Comparison of ENCODE assay signal across 8 cellular contexts in genomic region chr15:90660195-90660995, GRCh38. TPM values are rescaled to one million over a fixed set of nuclear protein-coding genes. Genes with fewer than 3 reads are reported as not detected.
DNase-seq lines count a peak whose midpoint lies in the region; ATAC-seq and TF ChIP-seq lines count a peak whose summit lies in the region.

No MANE protein-coding gene starts in this region.

- H3K36me3 Mint-ChIP-seq in HFFc6 (ENCODE audit: low read depth) = peaks cover 9% of the 10 kb centered on the region
- peaks cover 37% of the 10 kb centered on the region for H3K36me3 Mint-ChIP-seq in activated CD4-positive, alpha-beta memory T cell treated with anti-CD3 and anti-CD28 coated beads, Interleukin-2, amount 10 ng/mL, durations not matched to agents 7 days and 5 days (ENCODE audit: low read depth)
- peaks cover 30% of the 10 kb centered on the region for H3K36me3 Mint-ChIP-seq in effector memory CD8-positive, alpha-beta T cell (ENCODE audit: insufficient read depth)

- no peak overlapping the region for H3K9ac ChIP-seq in neuronal stem cell (ENCODE audit: low read depth, low read length, poor library complexity)

- H3K4me1 Mint-ChIP-seq in HFFc6 (ENCODE audit: low read depth) = peaks cover 42% of the 10 kb centered on the region
- peaks cover 84% of the 10 kb centered on the region for H3K4me1 Mint-ChIP-seq in activated CD4-positive, alpha-beta memory T cell treated with anti-CD3 and anti-CD28 coated beads, Interleukin-2, amount 10 ng/mL, durations not matched to agents 7 days and 5 days
- peaks cover 54 to 61% of the 10 kb centered on the region in 2 donors for H3K4me1 Mint-ChIP-seq in effector memory CD8-positive, alpha-beta T cell (ENCODE audit: low read depth in 2 of 2)

- H3K79me1 ChIP-seq in neuronal stem cell (ENCODE audit: low read depth, low read length) = no peaks in the 10 kb centered on the region

- TF ChIP-seq CTCF in GM12875 (IDR thresholded peaks at IDR 0.05; ENCODE audit: borderline replicate concordance, insufficient read depth, low read depth, low read length) = no peak
- no peak for TF ChIP-seq CTCF in HFFc6 (IDR thresholded peaks at IDR 0.05)
- TF ChIP-seq CTCF in thoracic aorta (IDR thresholded peaks at IDR 0.05) = no peak

- no peak overlapping the region for H2BK12ac ChIP-seq in neuronal stem cell (ENCODE audit: low read length)

- peak overlapping the region; percentile 76 for H3K4me3 Mint-ChIP-seq in HFFc6
- peak overlapping the region; percentile 67 for H3K4me3 Mint-ChIP-seq in activated CD4-positive, alpha-beta memory T cell treated with anti-CD3 and anti-CD28 coated beads, Interleukin-2, amount 10 ng/mL, durations not matched to agents 7 days and 5 days
- H3K4me3 Mint-ChIP-seq in effector memory CD8-positive, alpha-beta T cell = peak overlapping the region; percentile 73

- no CpG with 5 or more reads among the region's 12 CpGs for WGBS in neuronal stem cell (ENCODE audit: extremely low coverage in 2 of 2, insufficient read length in 2 of 2, insufficient replicate concordance in 1 of 2), 2 donors

- H3K27me3 ChIP-seq in neuronal stem cell (ENCODE audit: control insufficient read depth in 3 of 3, insufficient read depth in 3 of 3, low read depth in 1 of 3, low read length in 3 of 3) (no peaks in the 10 kb centered on the region), thoracic aorta (replicated peaks; ENCODE audit: insufficient read depth) (no peaks in the 10 kb centered on the region)

- POLR2A ChIA-PET in activated CD4-positive, alpha-beta memory T cell treated with anti-CD3 and anti-CD28 coated beads, Interleukin-2, amount 10 ng/mL, durations not matched to agents 7 days and 5 days (lab: Charles Lee) = interaction anchor here (0.9 to 4.0 kb wide), 14 partner anchors 9 to 213 kb away, joined by 3 to 26 read pairs (median 4); partner anchors contain the start of gene BLM

- no peak overlapping the region for H3K4ac ChIP-seq in neuronal stem cell (ENCODE audit: low read length)

- peaks cover 11% of the 10 kb centered on the region for H3K27me3 Mint-ChIP-seq in HFFc6 (ENCODE audit: insufficient read depth)
- peaks cover 29% of the 10 kb centered on the region for H3K27me3 Mint-ChIP-seq in activated CD4-positive, alpha-beta memory T cell treated with anti-CD3 and anti-CD28 coated beads, Interleukin-2, amount 10 ng/mL, durations not matched to agents 7 days and 5 days
- H3K27me3 Mint-ChIP-seq in effector memory CD8-positive, alpha-beta T cell = peaks cover 44 to 62% of the 10 kb centered on the region in 2 donors

- H3K9me3 ChIP-seq in neuronal stem cell (replicated peaks in 1 of 2; ENCODE audit: control insufficient read depth in 2 of 2, insufficient read depth in 1 of 2, low read depth in 1 of 2, low read length in 2 of 2) (no peaks in the 10 kb centered on the region), thoracic aorta (no peaks in the 10 kb centered on the region)

- H4K8ac ChIP-seq in neuronal stem cell (ENCODE audit: low read depth, low read length) = no peak overlapping the region

- H3K4me1 ChIP-seq in neuronal stem cell (ENCODE audit: control insufficient read depth in 2 of 2, insufficient read depth in 1 of 2, low read depth in 1 of 2, low read length in 2 of 2) (peaks cover 0 to 4% of the 10 kb centered on the region in 2 donors), thoracic aorta (ENCODE audit: control insufficient read depth in 1 of 2, low read depth in 2 of 2) (peaks cover 3 to 20% of the 10 kb centered on the region in 2 donors)

- DNase-seq in HFFc6 (peak; percentile 92), NAMALWA (ENCODE audit: low spot score) (peak; percentile 57), neuronal stem cell (ENCODE audit: low spot score) (no peak), thoracic aorta (ENCODE audit: low spot score) (peak; percentile 65), NCI-H345 treated with DMSO at 0.1 percent for 48 hours (lab: John Stamatoyannopoulos, UW; ENCODE audit: unreplicated experiment) (no peak)
- DNase-seq in activated CD4-positive, alpha-beta memory T cell treated with anti-CD3 and anti-CD28 coated beads, Interleukin-2, amount 10 ng/mL, durations not matched to agents 7 days and 5 days = peak; percentile 85
- DNase-seq in effector memory CD8-positive, alpha-beta T cell = peak; percentile 44 to 48 (median 44)

- H3K14ac ChIP-seq in neuronal stem cell (ENCODE audit: low read length) = no peak overlapping the region

- no peak overlapping the region for H4K91ac ChIP-seq in neuronal stem cell (ENCODE audit: low read depth, low read length, poor library complexity)

- no peak overlapping the region for H3K4me2 ChIP-seq in neuronal stem cell (ENCODE audit: insufficient read depth, low read length, poor library complexity, severe bottlenecking)

- no peak overlapping the region for H2BK120ac ChIP-seq in neuronal stem cell (ENCODE audit: low read depth, low read length)

- H3K23ac ChIP-seq in neuronal stem cell (ENCODE audit: low read depth, low read length, poor library complexity) = no peak overlapping the region

- H3K36me3 ChIP-seq in neuronal stem cell (replicated peaks in 1 of 2; ENCODE audit: control insufficient read depth in 2 of 2, insufficient read depth in 2 of 2, low read length in 2 of 2) (no peaks in the 10 kb centered on the region), thoracic aorta (no peaks in the 10 kb centered on the region)

- no peak overlapping the region for H2BK15ac ChIP-seq in neuronal stem cell (ENCODE audit: low read length)

- no peak overlapping the region for H3K18ac ChIP-seq in neuronal stem cell (ENCODE audit: low read length)

- CTCF ChIA-PET in activated CD4-positive, alpha-beta memory T cell treated with anti-CD3 and anti-CD28 coated beads, Interleukin-2, amount 10 ng/mL, durations not matched to agents 7 days and 5 days (lab: Charles Lee) = interaction anchor here (0.5 to 3.2 kb wide), 5 partner anchors 10 to 273 kb away, joined by 3 to 19 read pairs (median 5); no protein-coding TSS in a partner anchor

- ATAC-seq in effector memory CD8-positive, alpha-beta T cell (replicated peaks) = peak; percentile 72
- no peak for ATAC-seq in thoracic aorta (ENCODE audit: insufficient number of reproducible peaks, low FRiP score, low read depth)

- H2AK5ac ChIP-seq in neuronal stem cell (ENCODE audit: low read depth, low read length) = no peak overlapping the region

- H2BK5ac ChIP-seq in neuronal stem cell (ENCODE audit: low read length) = no peak overlapping the region

- peak overlapping the region; percentile 77 for H3K27ac Mint-ChIP-seq in HFFc6
- H3K27ac Mint-ChIP-seq in activated CD4-positive, alpha-beta memory T cell treated with anti-CD3 and anti-CD28 coated beads, Interleukin-2, amount 10 ng/mL, durations not matched to agents 7 days and 5 days = peak overlapping the region; percentile 83
- no peak overlapping the region for H3K27ac Mint-ChIP-seq in effector memory CD8-positive, alpha-beta T cell

- peak overlapping the region; percentile 20 for H2AFZ ChIP-seq in neuronal stem cell (ENCODE audit: low read length)

- no peak overlapping the region for H3K27ac ChIP-seq in neuronal stem cell (replicated peaks; ENCODE audit: low read length)
- peak overlapping the region; percentile 49 to 68 for H3K27ac ChIP-seq in thoracic aorta

- H3K9me3 Mint-ChIP-seq in HFFc6 = no peaks in the 10 kb centered on the region
- H3K9me3 Mint-ChIP-seq in activated CD4-positive, alpha-beta memory T cell treated with anti-CD3 and anti-CD28 coated beads, Interleukin-2, amount 10 ng/mL, durations not matched to agents 7 days and 5 days = peaks cover 2% of the 10 kb centered on the region
- no peaks in the 10 kb centered on the region for H3K9me3 Mint-ChIP-seq in effector memory CD8-positive, alpha-beta T cell

- peak overlapping the region; percentile 64 for H3K4me3 ChIP-seq in GM12875 (ENCODE audit: low read depth, low read length)
- H3K4me3 ChIP-seq in neuronal stem cell (ENCODE audit: low read length in 2 of 2) = no peak overlapping the region
- peak overlapping the region; percentile 42 for H3K4me3 ChIP-seq in thoracic aorta

RNA-seq across cellular contexts. Expression of gene BLM, which starts 56.8 kb away (rescaled TPM):
- total RNA-seq in HFFc6 (2021; fragmentation: NEBNext Ultra II Directional; extraction: Animal tissue kit (Norgen Biotek cat#: 25700)) = 1 to 10 TPM; 2.8 to 7.7 (median 6.1) TPM
- 10 to 100 TPM; 59.4 to 63.7 TPM for total RNA-seq in activated CD4-positive, alpha-beta memory T cell treated with anti-CD3 and anti-CD28 coated beads, Interleukin-2, amount 10 ng/mL, durations not matched to agents 7 days and 5 days
- polyA plus RNA-seq in neuronal stem cell (2013, experiment 1 of 2) = 22.8 TPM
- polyA plus RNA-seq in neuronal stem cell (2013, experiment 2 of 2) = 22.4 TPM
- total RNA-seq in thoracic aorta = under 1 TPM; 0.49 to 0.81 TPM

Comparison
In these comparisons a context has a peak if more than half of its experiments do, and no peak if none do; other contexts are left out.
1. H3K4me3 ChIP-seq: peak in GM12875 (single experiment) and thoracic aorta (single experiment); none in neuronal stem cell (0 of 2).
2. DNase-seq: peak in HFFc6 (single experiment), NAMALWA (single experiment), activated CD4-positive, alpha-beta memory T cell treated with anti-CD3 and anti-CD28 coated beads, Interleukin-2, amount 10 ng/mL, durations not matched to agents 7 days and 5 days (single experiment), effector memory CD8-positive, alpha-beta T cell (3 of 3) and thoracic aorta (single experiment); none in neuronal stem cell (single experiment) and NCI-H345 treated with DMSO at 0.1 percent for 48 hours (single experiment).
3. H3K27ac Mint-ChIP-seq: peak in HFFc6 (single experiment) and activated CD4-positive, alpha-beta memory T cell treated with anti-CD3 and anti-CD28 coated beads, Interleukin-2, amount 10 ng/mL, durations not matched to agents 7 days and 5 days (single experiment); none in effector memory CD8-positive, alpha-beta T cell (0 of 2).
4. RNA of gene BLM, which starts 56.8 kb away (total RNA-seq): 59.4 to 63.7 TPM in activated CD4-positive, alpha-beta memory T cell treated with anti-CD3 and anti-CD28 coated beads, Interleukin-2, amount 10 ng/mL, durations not matched to agents 7 days and 5 days; 2.8 to 7.7 TPM in HFFc6 and 0.49 to 0.81 TPM in thoracic aorta; every median in the first group is over 4 times any median in the second.
5. Peak in every context shown above with its lines, with median percentiles within 50 percentile points of each other: H3K4me3 Mint-ChIP-seq.